ENCODE assay signal across 8 cellular contexts in genomic region chr2:180980943-180981898, GRCh38. TPM values are rescaled to one million over a fixed set of nuclear protein-coding genes. Genes with fewer than 3 reads are reported as not detected.
DNase-seq lines count a peak whose midpoint lies in the region; ATAC-seq, FAIRE-seq and TF ChIP-seq lines count a peak whose summit lies in the region.

No MANE protein-coding gene starts in this region.

- peak overlapping the region; percentile 97 for H3K27ac Mint-ChIP-seq in T-helper 1 cell treated with Interleukin-12 subunit alpha and Interleukin-12 subunit beta and Interleukin-4 antibody, amounts not matched to agents 30 μg/mL and 1 μg/mL, for 36 hours

- no peak for TF ChIP-seq CTCF in D721Med (IDR thresholded peaks at IDR 0.05; ENCODE audit: insufficient read depth, missing control alignments)

- peak overlapping the region; percentile 98 for H3K4me3 Mint-ChIP-seq in T-helper 1 cell treated with Interleukin-12 subunit alpha and Interleukin-12 subunit beta and Interleukin-4 antibody, amounts not matched to agents 30 μg/mL and 1 μg/mL, for 36 hours

- DNase-seq in activated effector memory CD4-positive, alpha-beta T cell treated with Interleukin-2 at 50 U/mL for 16 hours, result peak; percentile 8
- DNase-seq in activated effector memory CD4-positive, alpha-beta T cell treated with anti-CD3 and anti-CD28 coated beads, Interleukin-2, amount 50 U/mL, for 16 hours, result no peak
- DNase-seq in cerebellum (ENCODE audit: low spot score) (peak; percentile 52), left colon (peak in 1 of 2 donors; percentile 46), D721Med (ENCODE audit: insufficient read length, low spot score) (no peak)
- DNase-seq in stimulated activated CD4-positive, alpha-beta T cell treated with anti-CD3 and anti-CD28 coated beads, Interleukin-2, amount 100 ng/mL, for 24 hours, result peak; percentile 18 to 29

- peaks cover 38% of the 10 kb centered on the region for H3K4me1 Mint-ChIP-seq in T-helper 1 cell treated with Interleukin-12 subunit alpha and Interleukin-12 subunit beta and Interleukin-4 antibody, amounts not matched to agents 30 μg/mL and 1 μg/mL, for 36 hours (ENCODE audit: low read depth)

- intact Hi-C loops in left colon (cut with DNase I, micrococcal nuclease), result no loop called here

- peaks cover 27% of the 10 kb centered on the region for H3K27me3 Mint-ChIP-seq in T-helper 1 cell treated with Interleukin-12 subunit alpha and Interleukin-12 subunit beta and Interleukin-4 antibody, amounts not matched to agents 30 μg/mL and 1 μg/mL, for 36 hours (ENCODE audit: low read depth)

- FAIRE-seq in D721Med (lab: Jason Lieb, UNC), result no peak

- H3K36me3 Mint-ChIP-seq in T-helper 1 cell treated with Interleukin-12 subunit alpha and Interleukin-12 subunit beta and Interleukin-4 antibody, amounts not matched to agents 30 μg/mL and 1 μg/mL, for 36 hours (ENCODE audit: low read depth), result peaks cover 19% of the 10 kb centered on the region

- H3K9me3 Mint-ChIP-seq in T-helper 1 cell treated with Interleukin-12 subunit alpha and Interleukin-12 subunit beta and Interleukin-4 antibody, amounts not matched to agents 30 μg/mL and 1 μg/mL, for 36 hours, result no peaks in the 10 kb centered on the region

- peak; percentile 4 for ATAC-seq in HG03520 (IDR thresholded peaks at IDR 0.05; ENCODE audit: unreplicated experiment)
- ATAC-seq in left colon, result peak; percentile 17

RNA-seq across cellular contexts. Expression of gene UBE2E3, which starts 0.8 kb away (rescaled TPM):
- total RNA-seq in cerebellum, result 94.9 TPM
- 10 to 100 TPM; 54.6 to 62.5 TPM for total RNA-seq in left colon

Comparison
In these comparisons a context has a peak if more than half of its experiments do, and no peak if none do; other contexts are left out.
1. DNase-seq: peak in activated effector memory CD4-positive, alpha-beta T cell treated with Interleukin-2 at 50 U/mL for 16 hours (single experiment), cerebellum (single experiment) and stimulated activated CD4-positive, alpha-beta T cell treated with anti-CD3 and anti-CD28 coated beads, Interleukin-2, amount 100 ng/mL, for 24 hours (2 of 2); none in activated effector memory CD4-positive, alpha-beta T cell treated with anti-CD3 and anti-CD28 coated beads, Interleukin-2, amount 50 U/mL, for 16 hours (single experiment) and D721Med (single experiment).